ENCODE assay signal across 8 cellular contexts in genomic region chr11:19903620-19904069, GRCh38.
DNase-seq lines count a peak whose midpoint lies in the region; ATAC-seq, FAIRE-seq and TF ChIP-seq lines count a peak whose summit lies in the region.

No MANE protein-coding gene starts in this region.

- H3K9me3 ChIP-seq in cardiac muscle cell (ENCODE audit: low read depth) (no peaks in the 10 kb centered on the region), adipocyte (ENCODE audit: control insufficient read depth, low read length) (no peaks in the 10 kb centered on the region), right atrium auricular region (no peaks in the 10 kb centered on the region)

- intact Hi-C loops in cardiac septum (cut with DNase I) (loop anchor here (1.0 to 5.0 kb wide), 3 partner anchors 101 to 339 kb away; no protein-coding TSS in a partner anchor), sciatic nerve (cut with DNase I) (loop anchor here (10.0 kb wide), 2 partner anchors 149 to 339 kb away; no protein-coding TSS in a partner anchor)

- ATAC-seq in sciatic nerve (peak; percentile 83), HG03571 (IDR thresholded peaks at IDR 0.05; ENCODE audit: unreplicated experiment) (no peak)

- H3K36me3 ChIP-seq in cardiac muscle cell (no peaks in the 10 kb centered on the region), adipocyte (ENCODE audit: control insufficient read depth, insufficient read depth, low read length, severe bottlenecking) (peaks cover 71% of the 10 kb centered on the region), right atrium auricular region (no peaks in the 10 kb centered on the region)

- FAIRE-seq in RCC 7860 (lab: Jason Lieb, UNC) = no peak

- H3K4me1 ChIP-seq in cardiac muscle cell (ENCODE audit: low read depth) (no peaks in the 10 kb centered on the region), adipocyte (ENCODE audit: control insufficient read depth, insufficient read depth, low read length) (peaks cover 23% of the 10 kb centered on the region), right atrium auricular region (peaks cover 0 to 10% of the 10 kb centered on the region in 2 donors)

- TF ChIP-seq CTCF in cardiac muscle cell (IDR thresholded peaks at IDR 0.05; ENCODE audit: low read depth, low read length) (peak; percentile 87), LNCAP (IDR thresholded peaks at IDR 0.05) (peak; percentile 78), right atrium auricular region (IDR thresholded peaks at IDR 0.05) (peak; percentile 63 to 84)

- H3K4me3 ChIP-seq in cardiac muscle cell (no peak overlapping the region), adipocyte (ENCODE audit: low read length) (no peak overlapping the region), right atrium auricular region (no peak overlapping the region)

- peak overlapping the region; percentile 35 for H3K9ac ChIP-seq in adipocyte (ENCODE audit: low read length)

- H3K27ac ChIP-seq in cardiac muscle cell (no peak overlapping the region), right atrium auricular region (no peak overlapping the region)

- DNase-seq in cardiac muscle cell (ENCODE audit: low read depth in 1 of 2, low spot score in 1 of 2) (peak; percentile 88 to 89), cardiac septum (ENCODE audit: low spot score) (no peak), RCC 7860 (ENCODE audit: low spot score) (peak; percentile 41), adipocyte (ENCODE audit: low read depth) (peak; percentile 95), right atrium auricular region (ENCODE audit: low spot score) (peak; percentile 74), sciatic nerve (ENCODE audit: low spot score) (peak; percentile 88)

- H3K27me3 ChIP-seq in cardiac muscle cell (peaks cover 3% of the 10 kb centered on the region), adipocyte (replicated peaks; ENCODE audit: control insufficient read depth, insufficient read depth, low read length) (no peaks in the 10 kb centered on the region), right atrium auricular region (no peaks in the 10 kb centered on the region)
